Comparison of ENCODE assay signal across 20 cellular contexts in genomic region chr7:36781011-36781738, GRCh38. TPM values are rescaled to one million over a fixed set of nuclear protein-coding genes. Genes with fewer than 3 reads are reported as not detected.
DNase-seq lines count a peak whose midpoint lies in the region; ATAC-seq lines count a peak whose summit lies in the region.
"Had no signal": no experiment of that assay in that cellular context is flagged by ENCODE, and none has a peak within 500 bp of the region (broad histone marks: within the 10 kb centered on the region; RNA-seq: fewer than 3 reads in every experiment).

No MANE protein-coding gene starts in this region.

- H3K4me3 Mint-ChIP-seq in activated T-cell treated with anti-CD3 and anti-CD28 coated beads, Interleukin-2, amount 50 U/mL, for 24 hours = peak overlapping the region; percentile 32
- no peak overlapping the region for H3K4me3 Mint-ChIP-seq in activated naive CD8-positive, alpha-beta T cell treated with anti-CD3 and anti-CD28 coated beads, Interleukin-2, amount 50 U/mL, for 24 hours
- H3K4me3 Mint-ChIP-seq: CD14-positive monocyte, neural crest cell had no signal

- H3K9me3 Mint-ChIP-seq in activated T-cell treated with anti-CD3 and anti-CD28 coated beads, Interleukin-2, amount 50 U/mL, for 24 hours = no peaks in the 10 kb centered on the region
- no peaks in the 10 kb centered on the region for H3K9me3 Mint-ChIP-seq in activated naive CD8-positive, alpha-beta T cell treated with anti-CD3 and anti-CD28 coated beads, Interleukin-2, amount 50 U/mL, for 24 hours
- H3K9me3 Mint-ChIP-seq: neural crest cell had no signal

- H3K27ac Mint-ChIP-seq in activated T-cell treated with anti-CD3 and anti-CD28 coated beads, Interleukin-2, amount 50 U/mL, for 24 hours = peak overlapping the region; percentile 59
- peak overlapping the region; percentile 11 for H3K27ac Mint-ChIP-seq in activated naive CD8-positive, alpha-beta T cell treated with anti-CD3 and anti-CD28 coated beads, Interleukin-2, amount 50 U/mL, for 24 hours

- DNase-seq in activated T-cell treated with anti-CD3 and anti-CD28 coated beads, Interleukin-2, amount 50 U/mL, for 24 hours = no peak
- no peak for DNase-seq in activated T-cell treated with anti-CD3 and anti-CD28 coated beads, Interleukin-2, amount 50 U/mL, for 1 hour
- DNase-seq in T-helper 1 cell (peak in 3 of 5 donors; percentile 10 to 70 (median 11)), renal cortical epithelial cell (ENCODE audit: low read depth) (peak; percentile 14), NCI-H82 treated with DMSO at 0.1 percent for 48 hours (lab: John Stamatoyannopoulos, UW; ENCODE audit: unreplicated experiment) (no peak)
- DNase-seq in activated naive CD8-positive, alpha-beta T cell treated with anti-CD3 and anti-CD28 coated beads, Interleukin-2, amount 50 U/mL, for 24 hours = no peak
- DNase-seq: ACHN, HCEC 1CT, heart right ventricle, KBM-7, kidney, mesenchymal stem cell, NCI-H510A treated with DMSO at 0.1 percent for 48 hours, SHP77 treated with DMSO at 0.1 percent for 48 hours had no signal

- H3K27me3 Mint-ChIP-seq in activated T-cell treated with anti-CD3 and anti-CD28 coated beads, Interleukin-2, amount 50 U/mL, for 24 hours = no peaks in the 10 kb centered on the region
- no peaks in the 10 kb centered on the region for H3K27me3 Mint-ChIP-seq in activated naive CD8-positive, alpha-beta T cell treated with anti-CD3 and anti-CD28 coated beads, Interleukin-2, amount 50 U/mL, for 24 hours

- peak; percentile 11 for ATAC-seq in activated naive CD8-positive, alpha-beta T cell treated with anti-CD3 and anti-CD28 coated beads, Interleukin-2, amount 50 U/mL, for 24 hours
- no peak for ATAC-seq in HG02973 (IDR thresholded peaks at IDR 0.05; ENCODE audit: unreplicated experiment)
- no peak for ATAC-seq in HG02852 (IDR thresholded peaks at IDR 0.05; ENCODE audit: unreplicated experiment)
- ATAC-seq: heart right ventricle had no signal

- H3K36me3 Mint-ChIP-seq in activated T-cell treated with anti-CD3 and anti-CD28 coated beads, Interleukin-2, amount 50 U/mL, for 24 hours (ENCODE audit: low read depth) = no peaks in the 10 kb centered on the region
- no peaks in the 10 kb centered on the region for H3K36me3 Mint-ChIP-seq in activated naive CD8-positive, alpha-beta T cell treated with anti-CD3 and anti-CD28 coated beads, Interleukin-2, amount 50 U/mL, for 24 hours (ENCODE audit: low read depth)

- H3K4me1 Mint-ChIP-seq in activated T-cell treated with anti-CD3 and anti-CD28 coated beads, Interleukin-2, amount 50 U/mL, for 24 hours (ENCODE audit: low read depth) = peaks cover 86% of the 10 kb centered on the region
- H3K4me1 Mint-ChIP-seq in activated naive CD8-positive, alpha-beta T cell treated with anti-CD3 and anti-CD28 coated beads, Interleukin-2, amount 50 U/mL, for 24 hours = peaks cover 73% of the 10 kb centered on the region

RNA-seq across cellular contexts. Expression of gene AOAH, which starts 56.9 kb away (rescaled TPM):
- 1.2 and 1.9 TPM in 2 replicates for total RNA-seq in renal cortical epithelial cell
- total RNA-seq: bronchial epithelial cell, neural crest cell, pulmonary artery endothelial cell had no signal

Comparison
In these comparisons a context has a peak if more than half of its experiments do, and no peak if none do; other contexts are left out.
1. DNase-seq: peak in T-helper 1 cell (3 of 5) and renal cortical epithelial cell (single experiment); none in activated T-cell treated with anti-CD3 and anti-CD28 coated beads, Interleukin-2, amount 50 U/mL, for 24 hours (single experiment), activated T-cell treated with anti-CD3 and anti-CD28 coated beads, Interleukin-2, amount 50 U/mL, for 1 hour (single experiment), activated naive CD8-positive, alpha-beta T cell treated with anti-CD3 and anti-CD28 coated beads, Interleukin-2, amount 50 U/mL, for 24 hours (single experiment) and NCI-H82 treated with DMSO at 0.1 percent for 48 hours (single experiment).